In genomic region chr19:37998801-37999308, GRCh38 we compare ENCODE assay signal across 14 cellular contexts.
DNase-seq lines count a peak whose midpoint lies in the region; ATAC-seq and TF ChIP-seq lines count a peak whose summit lies in the region.
"Had no signal": no experiment of that assay in that cellular context is flagged by ENCODE, and none has a peak within 500 bp of the region (broad histone marks: within the 10 kb centered on the region; RNA-seq: fewer than 3 reads in every experiment).

No MANE protein-coding gene starts in this region.

- H3K4me1 ChIP-seq in GM23248 (ENCODE audit: insufficient read depth) (peaks cover 40% of the 10 kb centered on the region), skeletal muscle tissue (ENCODE audit: control insufficient read depth in 3 of 3, insufficient read depth in 3 of 3, low read length in 3 of 3) (peaks cover 17 to 27% (median 23%) of the 10 kb centered on the region in 3 donors)

- H3K27me3 Mint-ChIP-seq in activated B cell treated with CpG ODN at 0.5 μM for 24 hours, result no peaks in the 10 kb centered on the region
- peaks cover 7% of the 10 kb centered on the region for H3K27me3 Mint-ChIP-seq in glutamatergic neuron (ENCODE audit: unreplicated experiment)
- H3K27me3 Mint-ChIP-seq: activated CD4-positive, alpha-beta T cell treated with anti-CD3 and anti-CD28 coated beads, Interleukin-2, amount 10 ng/mL, durations not matched to agents 24 days and 14 days had no signal

- peaks cover 56% of the 10 kb centered on the region for H3K79me2 ChIP-seq in GM23248 (ENCODE audit: insufficient read depth)

- intact Hi-C loops in activated B cell treated with CpG ODN at 0.5 μM for 24 hours (cut with micrococcal nuclease), result no loop called here
- intact Hi-C loops in posterior cingulate gyrus (cut with DNase I), result no loop called here

- H3K4me3 ChIP-seq in GM23248 (no peak overlapping the region; the same call in 1 of the 2 replicates), skeletal muscle tissue (ENCODE audit: low read length in 3 of 3) (no peak overlapping the region)

- H3K27ac Mint-ChIP-seq in activated B cell treated with CpG ODN at 0.5 μM for 24 hours, result peak overlapping the region; percentile 66
- peak overlapping the region; percentile 93 for H3K27ac Mint-ChIP-seq in glutamatergic neuron (ENCODE audit: unreplicated experiment)
- H3K27ac Mint-ChIP-seq: activated CD4-positive, alpha-beta T cell treated with anti-CD3 and anti-CD28 coated beads, Interleukin-2, amount 10 ng/mL, durations not matched to agents 24 days and 14 days had no signal

- CTCF ChIA-PET in activated B cell treated with CpG ODN at 0.5 μM for 24 hours (lab: Charles Lee), result interaction anchor here (1.1 to 1.8 kb wide), 2 partner anchors 12 to 50 kb away, joined by 3 to 6 read pairs; no protein-coding TSS in a partner anchor

- ATAC-seq in activated B cell treated with CpG ODN at 0.5 μM for 24 hours (ENCODE audit: low read depth) (no peak), HG03045 (IDR thresholded peaks at IDR 0.05; ENCODE audit: unreplicated experiment) (no peak)

- H3K9ac ChIP-seq in GM23248 (peak overlapping the region; percentile 62), skeletal muscle tissue (ENCODE audit: low read depth in 1 of 3, low read length in 3 of 3) (no peak overlapping the region)
- H3K9ac ChIP-seq: KMS-11 had no signal

- H4K20me1 ChIP-seq in GM23248 (ENCODE audit: insufficient read depth), result no peaks in the 10 kb centered on the region

- H3K36me3 ChIP-seq in GM23248 (ENCODE audit: low read depth) (no peaks in the 10 kb centered on the region), skeletal muscle tissue (ENCODE audit: control insufficient read depth in 3 of 3, insufficient read depth in 3 of 3, low read length in 3 of 3) (no peaks in the 10 kb centered on the region)

- 85 to 89% methylated on average over 3 of the region's 3 CpGs for WGBS in GM23248 (ENCODE audit: low coverage in 1 of 2, low lambda C conversion rate in 2 of 2, missing lambda C conversion rate in 2 of 2), 2 experiments

- no peaks in the 10 kb centered on the region for H3K9me3 Mint-ChIP-seq in activated B cell treated with CpG ODN at 0.5 μM for 24 hours
- peaks cover 20% of the 10 kb centered on the region for H3K9me3 Mint-ChIP-seq in glutamatergic neuron (ENCODE audit: unreplicated experiment)
- H3K9me3 Mint-ChIP-seq: activated CD4-positive, alpha-beta T cell treated with anti-CD3 and anti-CD28 coated beads, Interleukin-2, amount 10 ng/mL, durations not matched to agents 24 days and 14 days had no signal

- H3K9me2 ChIP-seq in GM23248 (ENCODE audit: insufficient read depth), result no peaks in the 10 kb centered on the region

- DNase-seq in GM23248, result no peak
- DNase-seq in activated B cell treated with CpG ODN at 0.5 μM for 24 hours, result no peak
- DNase-seq in glutamatergic neuron, result no peak
- DNase-seq in posterior cingulate gyrus, result no peak
- DNase-seq in HuH-7 (ENCODE audit: low spot score), result no peak
- no peak for DNase-seq in RKO (ENCODE audit: low spot score)
- DNase-seq: activated CD4-positive, alpha-beta T cell treated with anti-CD3 and anti-CD28 coated beads, Interleukin-2, amount 10 ng/mL, durations not matched to agents 24 days and 14 days; DMS153; NCI-H524 treated with DMSO at 0.1 percent for 48 hours; RPMI8226; stimulated activated naive CD8-positive, alpha-beta T cell treated with anti-CD3 and anti-CD28 coated beads, Interleukin-15, Interleukin-2, amounts not matched to agents 100 U/mL and 50 U/mL, for 24 hours had no signal

- TF ChIP-seq CTCF in activated B cell treated with CpG ODN at 0.5 μM for 24 hours (IDR thresholded peaks at IDR 0.05) (no peak), glutamatergic neuron (IDR thresholded peaks at IDR 0.05; ENCODE audit: partially characterized antibody, unreplicated experiment) (no peak)

- peaks cover 64% of the 10 kb centered on the region for H3K4me1 Mint-ChIP-seq in activated B cell treated with CpG ODN at 0.5 μM for 24 hours
- peaks cover 16% of the 10 kb centered on the region for H3K4me1 Mint-ChIP-seq in glutamatergic neuron (ENCODE audit: low read depth, unreplicated experiment)

- H3K4me3 Mint-ChIP-seq in activated B cell treated with CpG ODN at 0.5 μM for 24 hours, result peak overlapping the region; percentile 38
- H3K4me3 Mint-ChIP-seq in glutamatergic neuron (ENCODE audit: unreplicated experiment), result peak overlapping the region; percentile 60
- H3K4me3 Mint-ChIP-seq: activated CD4-positive, alpha-beta T cell treated with anti-CD3 and anti-CD28 coated beads, Interleukin-2, amount 10 ng/mL, durations not matched to agents 24 days and 14 days had no signal

- H3K9me3 ChIP-seq in GM23248 (ENCODE audit: low read depth) (no peaks in the 10 kb centered on the region), skeletal muscle tissue (ENCODE audit: control insufficient read depth in 3 of 3, low read length in 3 of 3) (no peaks in the 10 kb centered on the region)

- POLR2A ChIA-PET in activated B cell treated with CpG ODN at 0.5 μM for 24 hours (lab: Charles Lee), result interaction anchor here (0.8 to 1.6 kb wide), 7 partner anchors 10 to 92 kb away, joined by 3 to 9 read pairs (median 3); partner anchors contain the start of gene WDR87

- H3K36me3 Mint-ChIP-seq in activated B cell treated with CpG ODN at 0.5 μM for 24 hours (ENCODE audit: low read depth) (peaks cover 24% of the 10 kb centered on the region), glutamatergic neuron (ENCODE audit: unreplicated experiment) (peaks cover 4% of the 10 kb centered on the region)

- H3K27ac ChIP-seq in GM23248 (peak overlapping the region; percentile 96), skeletal muscle tissue (ENCODE audit: low read depth, low read length) (peak overlapping the region; percentile 41)
- H3K27ac ChIP-seq: KMS-11 had no signal

- peak overlapping the region; percentile 48 for H3K4me2 ChIP-seq in GM23248 (ENCODE audit: unreplicated experiment)
- H3K4me2 ChIP-seq: KMS-11 had no signal

- in situ Hi-C loops in GM23248 (cut with MboI), result no loop called here

- H3F3A ChIP-seq in GM23248 (ENCODE audit: insufficient read depth), result peaks cover 29% of the 10 kb centered on the region

- H3K27me3 ChIP-seq in GM23248 (replicated peaks; ENCODE audit: insufficient read depth) (no peaks in the 10 kb centered on the region), skeletal muscle tissue (ENCODE audit: control insufficient read depth in 3 of 3, insufficient read depth in 3 of 3, low read length in 3 of 3) (no peaks in the 10 kb centered on the region)

- H2AFZ ChIP-seq in GM23248, result 0 out of 2 replicates have a peak overlapping the region, but pooled peaks have one; percentile 7
